In genomic region chr1:210850556-210850955, GRCh38 we compare ENCODE assay signal across 21 cellular contexts.
A peak's percentile ranks its signal among the peaks of the same experiment; 100 is the strongest.
DNase-seq lines count a peak whose midpoint lies in the region; ATAC-seq lines count a peak whose summit lies in the region.
"Had no signal": no experiment of that assay in that cellular context is flagged by ENCODE, and none has a peak within 500 bp of the region (broad histone marks: within the 10 kb centered on the region; RNA-seq: fewer than 3 reads in every experiment).

No MANE protein-coding gene starts in this region.

- ATAC-seq in GM21515 (IDR thresholded peaks at IDR 0.05; ENCODE audit: unreplicated experiment), result no peak
- ATAC-seq: activated T-helper 17 cell treated with anti-CD3 and anti-CD28 coated beads, Interleukin-2, amount 50 U/mL, for 72 hours; naive thymus-derived CD8-positive, alpha-beta T cell; pancreas; T-cell had no signal

- H3K36me3 Mint-ChIP-seq in immature natural killer cell, result no peaks in the 10 kb centered on the region
- H3K36me3 Mint-ChIP-seq: activated naive CD8-positive, alpha-beta T cell treated with anti-CD3 and anti-CD28 coated beads, Interleukin-2, amount 10 ng/mL, durations not matched to agents 7 days and 5 days; memory B cell; naive thymus-derived CD8-positive, alpha-beta T cell; stimulated activated memory B cell treated with anti-CD40 and anti-IgM and Interleukin-4, amounts not matched to agents 10 μg/mL and 1 μg/mL and 100 μg/mL, for 72 hours; T-cell had no signal

- peaks cover 0 to 1% (median 0%) of the 10 kb centered on the region in 6 donors for H3K9me3 Mint-ChIP-seq in immature natural killer cell
- H3K9me3 Mint-ChIP-seq: activated naive CD8-positive, alpha-beta T cell treated with anti-CD3 and anti-CD28 coated beads, Interleukin-2, amount 10 ng/mL, durations not matched to agents 7 days and 5 days; activated T-helper 17 cell treated with anti-CD3 and anti-CD28 coated beads, Interleukin-2, amount 50 U/mL, for 72 hours; memory B cell; stimulated activated memory B cell treated with anti-CD40 and anti-IgM and Interleukin-4, amounts not matched to agents 10 μg/mL and 1 μg/mL and 100 μg/mL, for 72 hours; T-cell had no signal

- H3K27me3 Mint-ChIP-seq in immature natural killer cell (ENCODE audit: low read depth in 3 of 3), result peaks cover 0 to 5% (median 0%) of the 10 kb centered on the region in 3 donors
- H3K27me3 Mint-ChIP-seq: activated T-helper 17 cell treated with anti-CD3 and anti-CD28 coated beads, Interleukin-2, amount 50 U/mL, for 72 hours; memory B cell; stimulated activated memory B cell treated with anti-CD40 and anti-IgM and Interleukin-4, amounts not matched to agents 10 μg/mL and 1 μg/mL and 100 μg/mL, for 72 hours; T-cell had no signal

- H3K4me1 Mint-ChIP-seq in immature natural killer cell, result no peaks in the 10 kb centered on the region
- H3K4me1 Mint-ChIP-seq: activated naive CD8-positive, alpha-beta T cell treated with anti-CD3 and anti-CD28 coated beads, Interleukin-2, amount 10 ng/mL, durations not matched to agents 7 days and 5 days; activated T-helper 17 cell treated with anti-CD3 and anti-CD28 coated beads, Interleukin-2, amount 50 U/mL, for 72 hours; memory B cell; naive thymus-derived CD8-positive, alpha-beta T cell; stimulated activated memory B cell treated with anti-CD40 and anti-IgM and Interleukin-4, amounts not matched to agents 10 μg/mL and 1 μg/mL and 100 μg/mL, for 72 hours; T-cell had no signal

- H3K27ac ChIP-seq in KOPT-K1 (ENCODE audit: low read depth, low read length, poor library complexity, severe bottlenecking) (peak overlapping the region; percentile 1), temporal lobe (ENCODE audit: low read depth, low read length) (peak overlapping the region; percentile 98)
- H3K27ac ChIP-seq: pancreas, transverse colon had no signal

- no peaks in the 10 kb centered on the region for H3K36me3 ChIP-seq in KOPT-K1 (ENCODE audit: insufficient read depth, low read length)
- H3K36me3 ChIP-seq: pancreas, transverse colon had no signal

- H3K27ac Mint-ChIP-seq in immature natural killer cell, result no peak overlapping the region
- H3K27ac Mint-ChIP-seq: activated naive CD8-positive, alpha-beta T cell treated with anti-CD3 and anti-CD28 coated beads, Interleukin-2, amount 10 ng/mL, durations not matched to agents 7 days and 5 days; activated T-helper 17 cell treated with anti-CD3 and anti-CD28 coated beads, Interleukin-2, amount 50 U/mL, for 72 hours; memory B cell; naive thymus-derived CD8-positive, alpha-beta T cell; stimulated activated memory B cell treated with anti-CD40 and anti-IgM and Interleukin-4, amounts not matched to agents 10 μg/mL and 1 μg/mL and 100 μg/mL, for 72 hours; T-cell had no signal

- no peaks in the 10 kb centered on the region for H3K9me3 ChIP-seq in KOPT-K1 (ENCODE audit: insufficient read depth, low read length, poor library complexity, severe bottlenecking)
- H3K9me3 ChIP-seq: pancreas, transverse colon had no signal

- DNase-seq in anterior cingulate cortex (lab: John Stamatoyannopoulos, UW), result peak in 50 of 58 donors; percentile 2 to 91 (median 62)
- peak; percentile 96 for DNase-seq in medulla oblongata (ENCODE audit: extremely low spot score)
- DNase-seq in OCI-M2 (lab: John Stamatoyannopoulos, UW; ENCODE audit: unreplicated experiment), result no peak
- DNase-seq in immature natural killer cell, result no peak
- DNase-seq: activated CD4-positive, alpha-beta T cell treated with anti-CD3 and anti-CD28 coated beads for 48 hours; activated naive CD8-positive, alpha-beta T cell treated with anti-CD3 and anti-CD28 coated beads, Interleukin-2, amount 10 ng/mL, durations not matched to agents 7 days and 5 days; dermis blood vessel endothelial cell; foreskin fibroblast; naive thymus-derived CD8-positive, alpha-beta T cell; NCI-H1417 treated with DMSO at 0.1 percent for 48 hours; NCI-H2171 treated with DMSO at 0.1 percent for 48 hours; pancreas; SHP77 treated with DMSO at 0.1 percent for 48 hours; T-cell; transverse colon had no signal

- no peak overlapping the region for H3K4me3 Mint-ChIP-seq in immature natural killer cell
- H3K4me3 Mint-ChIP-seq: activated naive CD8-positive, alpha-beta T cell treated with anti-CD3 and anti-CD28 coated beads, Interleukin-2, amount 10 ng/mL, durations not matched to agents 7 days and 5 days; activated T-helper 17 cell treated with anti-CD3 and anti-CD28 coated beads, Interleukin-2, amount 50 U/mL, for 72 hours; memory B cell; naive thymus-derived CD8-positive, alpha-beta T cell; stimulated activated memory B cell treated with anti-CD40 and anti-IgM and Interleukin-4, amounts not matched to agents 10 μg/mL and 1 μg/mL and 100 μg/mL, for 72 hours; T-cell had no signal

Comparison
In these comparisons a context has a peak if more than half of its experiments do, and no peak if none do; other contexts are left out.
1. DNase-seq: peak in anterior cingulate cortex (50 of 58) and medulla oblongata (single experiment); none in OCI-M2 (single experiment) and immature natural killer cell (0 of 3).